ENCODE assay signal across 24 cellular contexts in the genomic region with DNA sequence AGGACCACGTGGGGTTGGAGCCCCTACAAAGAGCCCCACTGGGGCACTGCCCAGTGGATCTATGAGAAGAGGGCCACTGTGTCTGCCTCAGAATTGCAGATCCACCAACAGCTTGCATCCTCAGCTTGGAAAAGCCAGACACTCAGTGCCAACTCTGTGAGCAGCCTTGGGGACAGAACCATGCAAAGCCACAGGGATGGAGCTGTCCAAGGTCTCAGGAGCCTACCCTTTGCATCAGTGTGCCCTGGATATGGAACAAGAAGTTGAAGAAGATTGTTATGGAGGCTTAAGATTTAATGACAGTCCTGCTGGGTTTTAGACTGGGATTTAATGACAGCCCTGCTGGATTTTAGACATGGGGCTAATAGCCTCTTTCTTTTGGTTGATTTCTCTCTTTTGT.
DNase-seq lines count a peak whose midpoint lies in the region; ATAC-seq, FAIRE-seq and TF ChIP-seq lines count a peak whose summit lies in the region.
"Had no signal": no experiment of that assay in that cellular context is flagged by ENCODE, and none has a peak within 500 bp of the region (broad histone marks: within the 10 kb centered on the region; RNA-seq: fewer than 3 reads in every experiment).

No MANE protein-coding gene starts in this region.

- DNase-seq in SJCRH30 (peak; percentile 2 to 23), bronchial epithelial cell (ENCODE audit: low read depth) (no peak), left kidney (ENCODE audit: low read depth, low spot score) (peak; percentile 64), omental fat pad (ENCODE audit: low spot score) (no peak), NCI-H1436 (lab: John Stamatoyannopoulos, UW) (no peak)
- DNase-seq: activated CD8-positive, alpha-beta memory T cell treated with anti-CD3 and anti-CD28 coated beads for 24 hours; activated naive CD4-positive, alpha-beta T cell treated with Interleukin-2 at 50 U/mL for 16 hours; activated T-cell treated with anti-CD3 and anti-CD28 coated beads, Interleukin-2, amount 50 U/mL, for 24 hours; anterior cingulate cortex; CD4-positive, alpha-beta memory T cell; cerebellar nuclear complex; DMS53; effector memory CD4-positive, alpha-beta T cell; esophagus squamous epithelium; GF-D8; naive B cell; NCI-H524; stimulated activated CD4-positive, alpha-beta T cell treated with anti-CD3 and anti-CD28 coated beads, Interleukin-12 subunit alpha, Interleukin-12 subunit beta, amount 100 ng/mL, for 4 hours had no signal

- TF ChIP-seq RAD21 in Ishikawa (IDR thresholded peaks at IDR 0.05; ENCODE audit: low read depth) = no peak

- peak; percentile 7 for FAIRE-seq in bronchial epithelial cell (lab: Jason Lieb, UNC)
- FAIRE-seq: TTC549 had no signal

- no peaks in the 10 kb centered on the region for H3K27me3 ChIP-seq in SJCRH30
- no peaks in the 10 kb centered on the region for H3K27me3 ChIP-seq in bronchial epithelial cell (ENCODE audit: control insufficient read depth, insufficient read depth, low read length)
- H3K27me3 ChIP-seq: esophagus squamous epithelium, right atrium auricular region had no signal

- H3K4me1 ChIP-seq in SJCRH30 = no peaks in the 10 kb centered on the region
- H3K4me1 ChIP-seq: esophagus squamous epithelium, right atrium auricular region had no signal

- no peak overlapping the region for H3K4me3 ChIP-seq in SJCRH30
- H3K4me3 ChIP-seq in bronchial epithelial cell (ENCODE audit: low read depth, low read length) = no peak overlapping the region
- H3K4me3 ChIP-seq: esophagus squamous epithelium, right atrium auricular region had no signal

- ATAC-seq in GM21619 (IDR thresholded peaks at IDR 0.05; ENCODE audit: unreplicated experiment) (no peak), omental fat pad (ENCODE audit: low FRiP score) (no peak), GM21576 (IDR thresholded peaks at IDR 0.05; ENCODE audit: unreplicated experiment) (no peak)

- no peak for TF ChIP-seq CTCF in bronchial epithelial cell (IDR thresholded peaks at IDR 0.05; ENCODE audit: insufficient read depth, low read length, severe bottlenecking)
- no peak for TF ChIP-seq CTCF in omental fat pad (IDR thresholded peaks at IDR 0.05)

- H3K36me3 ChIP-seq in SJCRH30 (no peaks in the 10 kb centered on the region), bronchial epithelial cell (ENCODE audit: control insufficient read depth, insufficient read depth, low read length) (no peaks in the 10 kb centered on the region)
- H3K36me3 ChIP-seq: esophagus squamous epithelium, right atrium auricular region had no signal

- no peak for TF ChIP-seq EP300 in Ishikawa (IDR thresholded peaks at IDR 0.05; ENCODE audit: borderline replicate concordance)

- no peak overlapping the region for H3K27ac ChIP-seq in SJCRH30
- H3K27ac ChIP-seq: esophagus squamous epithelium, right atrium auricular region, RWPE1 had no signal

- no peaks in the 10 kb centered on the region for H3K9me3 ChIP-seq in SJCRH30 (replicated peaks)
- H3K9me3 ChIP-seq: right atrium auricular region had no signal

TF ChIP-seq in Ishikawa, 13 proteins besides CTCF, POLR2A, EP300 and RAD21:
- TF ChIP-seq ZBTB7A (IDR thresholded peaks at IDR 0.05; ENCODE audit: low read depth) (no peak), TCF12 (IDR thresholded peaks at IDR 0.05; ENCODE audit: low read depth) (no peak), CEBPB (IDR thresholded peaks at IDR 0.05) (no peak), FOXM1 (IDR thresholded peaks at IDR 0.05; ENCODE audit: borderline replicate concordance, low read depth) (no peak)
- TF ChIP-seq, protein P1, sequence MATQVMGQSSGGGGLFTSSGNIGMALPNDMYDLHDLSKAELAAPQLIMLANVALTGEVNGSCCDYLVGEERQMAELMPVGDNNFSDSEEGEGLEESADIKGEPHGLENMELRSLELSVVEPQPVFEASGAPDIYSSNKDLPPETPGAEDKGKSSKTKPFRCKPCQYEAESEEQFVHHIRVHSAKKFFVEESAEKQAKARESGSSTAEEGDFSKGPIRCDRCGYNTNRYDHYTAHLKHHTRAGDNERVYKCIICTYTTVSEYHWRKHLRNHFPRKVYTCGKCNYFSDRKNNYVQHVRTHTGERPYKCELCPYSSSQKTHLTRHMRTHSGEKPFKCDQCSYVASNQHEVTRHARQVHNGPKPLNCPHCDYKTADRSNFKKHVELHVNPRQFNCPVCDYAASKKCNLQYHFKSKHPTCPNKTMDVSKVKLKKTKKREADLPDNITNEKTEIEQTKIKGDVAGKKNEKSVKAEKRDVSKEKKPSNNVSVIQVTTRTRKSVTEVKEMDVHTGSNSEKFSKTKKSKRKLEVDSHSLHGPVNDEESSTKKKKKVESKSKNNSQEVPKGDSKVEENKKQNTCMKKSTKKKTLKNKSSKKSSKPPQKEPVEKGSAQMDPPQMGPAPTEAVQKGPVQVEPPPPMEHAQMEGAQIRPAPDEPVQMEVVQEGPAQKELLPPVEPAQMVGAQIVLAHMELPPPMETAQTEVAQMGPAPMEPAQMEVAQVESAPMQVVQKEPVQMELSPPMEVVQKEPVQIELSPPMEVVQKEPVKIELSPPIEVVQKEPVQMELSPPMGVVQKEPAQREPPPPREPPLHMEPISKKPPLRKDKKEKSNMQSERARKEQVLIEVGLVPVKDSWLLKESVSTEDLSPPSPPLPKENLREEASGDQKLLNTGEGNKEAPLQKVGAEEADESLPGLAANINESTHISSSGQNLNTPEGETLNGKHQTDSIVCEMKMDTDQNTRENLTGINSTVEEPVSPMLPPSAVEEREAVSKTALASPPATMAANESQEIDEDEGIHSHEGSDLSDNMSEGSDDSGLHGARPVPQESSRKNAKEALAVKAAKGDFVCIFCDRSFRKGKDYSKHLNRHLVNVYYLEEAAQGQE (IDR thresholded peaks at IDR 0.05; ENCODE audit: low read depth) = peak; percentile 84

Comparison
In these comparisons a context has a peak if more than half of its experiments do, and no peak if none do; other contexts are left out.
1. DNase-seq: peak in SJCRH30 (2 of 2) and left kidney (single experiment); none in bronchial epithelial cell (single experiment), omental fat pad (single experiment) and NCI-H1436 (single experiment).